In the genomic region with DNA sequence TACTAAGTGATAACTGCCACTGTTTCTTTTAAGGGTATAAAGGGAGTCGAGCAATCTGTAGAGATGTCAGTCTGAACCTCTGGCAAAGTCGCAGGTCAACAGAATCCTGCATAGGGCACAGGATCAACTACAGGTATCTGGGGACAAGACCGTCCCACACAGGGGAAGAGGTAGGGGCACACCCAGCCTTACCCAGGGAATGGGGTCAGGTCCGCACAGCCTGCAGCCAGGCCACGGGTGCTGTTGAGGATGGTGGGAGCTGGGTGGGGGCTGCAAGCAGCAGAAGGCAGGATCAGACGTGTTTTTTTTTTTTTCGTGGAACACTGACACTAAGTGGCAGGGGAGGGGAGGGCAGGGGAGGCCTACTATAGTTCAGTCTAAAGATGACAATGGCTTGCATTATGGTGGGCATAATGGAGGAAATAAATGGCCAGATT, we compare ENCODE assay signal across 8 cellular contexts. TPM values are rescaled to one million over a fixed set of nuclear protein-coding genes. Genes with fewer than 3 reads are reported as not detected.
DNase-seq lines count a peak whose midpoint lies in the region; ATAC-seq and TF ChIP-seq lines count a peak whose summit lies in the region.

No MANE protein-coding gene starts in this region.

- H3K36me3 ChIP-seq in adipocyte (ENCODE audit: control insufficient read depth, insufficient read depth, low read length, severe bottlenecking): no peaks in the 10 kb centered on the region

- ATAC-seq in stimulated activated naive CD8-positive, alpha-beta T cell treated with anti-CD3 and anti-CD28 coated beads, Interleukin-15, Interleukin-2, amounts not matched to agents 100 U/mL and 50 U/mL, for 24 hours: no peak

- no peaks in the 10 kb centered on the region for H3K9me3 ChIP-seq in adipocyte (ENCODE audit: control insufficient read depth, low read length)

- in situ Hi-C loops in GM13977 (cut with MboI; ENCODE audit: low pct_unique_long_range_greater_than_20kb, low sequenced_read_pairs, unreplicated experiment): no loop called here

- peaks cover 46% of the 10 kb centered on the region for H3K4me1 Mint-ChIP-seq in stimulated activated naive CD8-positive, alpha-beta T cell treated with anti-CD3 and anti-CD28 coated beads, Interleukin-15, Interleukin-2, amounts not matched to agents 100 ng/mL and 50 ng/mL, for 24 hours (ENCODE audit: low read depth)

- H3K27ac Mint-ChIP-seq in stimulated activated naive CD8-positive, alpha-beta T cell treated with anti-CD3 and anti-CD28 coated beads, Interleukin-15, Interleukin-2, amounts not matched to agents 100 ng/mL and 50 ng/mL, for 24 hours: peak overlapping the region; percentile 59

- H3K4me3 Mint-ChIP-seq in stimulated activated naive CD8-positive, alpha-beta T cell treated with anti-CD3 and anti-CD28 coated beads, Interleukin-15, Interleukin-2, amounts not matched to agents 100 ng/mL and 50 ng/mL, for 24 hours: peak overlapping the region; percentile 80

- peaks cover 5% of the 10 kb centered on the region for H3K9me3 Mint-ChIP-seq in stimulated activated naive CD8-positive, alpha-beta T cell treated with anti-CD3 and anti-CD28 coated beads, Interleukin-15, Interleukin-2, amounts not matched to agents 100 ng/mL and 50 ng/mL, for 24 hours

- peak overlapping the region; percentile 78 for H3K4me3 ChIP-seq in adipocyte (ENCODE audit: low read length)

- DNase-seq in stimulated activated naive CD8-positive, alpha-beta T cell treated with anti-CD3 and anti-CD28 coated beads, Interleukin-15, Interleukin-2, amounts not matched to agents 100 U/mL and 50 U/mL, for 24 hours: no peak
- no peak for DNase-seq in adipocyte (ENCODE audit: low read depth)
- peak; percentile 55 for DNase-seq in mesenteric fat pad (ENCODE audit: low spot score)
- DNase-seq in NCI-H1436 (lab: John Stamatoyannopoulos, UW): no peak
- no peak for DNase-seq in inferior parietal cortex (ENCODE audit: extremely low spot score)
- DNase-seq in GM13977 (ENCODE audit: low spot score): no peak
- no peak for DNase-seq in NCI-H1436 treated with DMSO at 0.1 percent for 48 hours (lab: John Stamatoyannopoulos, UW)

- peak overlapping the region; percentile 84 for H3K9ac ChIP-seq in adipocyte (ENCODE audit: low read length)

- H3K27me3 Mint-ChIP-seq in stimulated activated naive CD8-positive, alpha-beta T cell treated with anti-CD3 and anti-CD28 coated beads, Interleukin-15, Interleukin-2, amounts not matched to agents 100 ng/mL and 50 ng/mL, for 24 hours: no peaks in the 10 kb centered on the region

- H3K36me3 Mint-ChIP-seq in stimulated activated naive CD8-positive, alpha-beta T cell treated with anti-CD3 and anti-CD28 coated beads, Interleukin-15, Interleukin-2, amounts not matched to agents 100 ng/mL and 50 ng/mL, for 24 hours (ENCODE audit: low read depth): peaks cover 32% of the 10 kb centered on the region

- no peak for TF ChIP-seq CTCF in GM13977 (IDR thresholded peaks at IDR 0.05; ENCODE audit: extremely low read depth, insufficient read depth, missing control alignments)

- H3K27me3 ChIP-seq in adipocyte (replicated peaks; ENCODE audit: control insufficient read depth, insufficient read depth, low read length): no peaks in the 10 kb centered on the region

- H3K4me1 ChIP-seq in adipocyte (ENCODE audit: control insufficient read depth, insufficient read depth, low read length): peaks cover 39% of the 10 kb centered on the region

RNA-seq across cellular contexts. Expression of a gene that starts 41.9 kb away (rescaled TPM):
- 492 TPM for total RNA-seq in mesenteric fat pad

RNA-seq across cellular contexts. Expression of a gene that starts 42.2 kb away (rescaled TPM):
- 403 TPM for total RNA-seq in mesenteric fat pad
